ENCODE assay signal across 21 cellular contexts in the genomic region with DNA sequence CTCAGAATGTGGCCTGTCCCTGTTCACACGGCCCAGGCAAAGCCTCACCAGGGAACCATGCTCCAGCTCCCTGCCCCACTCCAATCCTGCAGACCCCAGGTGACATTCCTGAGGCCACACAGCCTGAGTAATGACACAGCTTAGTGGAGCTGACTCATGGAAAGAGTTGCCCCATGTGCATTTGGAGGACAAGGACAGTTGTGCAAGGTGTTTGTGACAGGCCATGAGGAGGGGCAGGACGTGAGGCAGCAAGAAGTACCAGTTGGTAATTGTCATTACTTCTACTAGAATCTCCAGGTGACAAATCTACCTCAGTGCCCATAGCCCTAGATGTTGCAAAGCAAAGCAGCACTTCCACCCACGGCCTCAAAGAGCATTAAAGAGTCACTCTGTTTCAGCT. TPM values are rescaled to one million over a fixed set of nuclear protein-coding genes. Genes with fewer than 3 reads are reported as not detected.
DNase-seq lines count a peak whose midpoint lies in the region; ATAC-seq and TF ChIP-seq lines count a peak whose summit lies in the region.
"Had no signal": no experiment of that assay in that cellular context is flagged by ENCODE, and none has a peak within 500 bp of the region (broad histone marks: within the 10 kb centered on the region; RNA-seq: fewer than 3 reads in every experiment).

No MANE protein-coding gene starts in this region.

- H3K36me3 ChIP-seq in adrenal gland (replicated peaks in 1 of 2) = no peaks in the 10 kb centered on the region

- in situ Hi-C loops in GM13977 (cut with MboI; ENCODE audit: low pct_unique_long_range_greater_than_20kb, low sequenced_read_pairs, unreplicated experiment) = no loop called here

- TF ChIP-seq CTCF in adrenal gland (IDR thresholded peaks at IDR 0.05) = no peak
- TF ChIP-seq CTCF in GM13977 (IDR thresholded peaks at IDR 0.05; ENCODE audit: extremely low read depth, insufficient read depth, missing control alignments) = no peak

- intact Hi-C loops in adrenal gland (cut with DNase I) = no loop called here

- ATAC-seq in left lobe of liver (no peak), GM18502 (IDR thresholded peaks at IDR 0.05; ENCODE audit: poor library complexity, unreplicated experiment) (no peak)
- ATAC-seq: HCT116, K562 had no signal

- no peak overlapping the region for H3K4me3 ChIP-seq in adrenal gland
- H3K4me3 ChIP-seq: GM23248, K562, PC-9, SK-N-MC had no signal

- DNase-seq in SKM-1 treated with dmso at 0.1 percent for 144 hours (lab: John Stamatoyannopoulos, UW; ENCODE audit: unreplicated experiment) (peak; percentile 27), SKM-1 (lab: John Stamatoyannopoulos, UW; ENCODE audit: unreplicated experiment) (no peak), adrenal gland (peak; percentile 25 to 60 (median 49)), left lobe of liver (ENCODE audit: low spot score) (peak; percentile 48), NCI-H82 treated with DMSO at 0.1 percent for 48 hours (lab: John Stamatoyannopoulos, UW; ENCODE audit: unreplicated experiment) (no peak), GM13977 (ENCODE audit: low spot score) (no peak)
- no peak for DNase-seq in activated CD4-positive, CD25-positive, alpha-beta regulatory T cell treated with anti-CD3 and anti-CD28 coated beads, Interleukin-2, amount 50 U/mL, for 72 hours
- DNase-seq: CD8-positive, alpha-beta memory T cell; DND-41; GM23248; NCI-H1092 treated with DMSO at 0.1 percent for 48 hours; NCI-H1694; NCI-H345; NCI-H526 had no signal

- peaks cover under 1% of the 10 kb centered on the region for H3K27me3 ChIP-seq in adrenal gland

- no peaks in the 10 kb centered on the region for H3K4me1 ChIP-seq in adrenal gland (replicated peaks in 1 of 2)

- TF ChIP-seq POLR2A in adrenal gland (IDR thresholded peaks at IDR 0.05) = no peak

- H3K27ac ChIP-seq in adrenal gland = no peak overlapping the region
- H3K27ac ChIP-seq: GM23248, PC-9, SK-N-MC had no signal

- WGBS in adrenal gland, 4 donors = 38 to 75% (median 57%) methylated on average over 3 of the region's 3 CpGs

- no peaks in the 10 kb centered on the region for H3K9me3 ChIP-seq in adrenal gland (replicated peaks in 1 of 3)

RNA-seq across cellular contexts. Expression of a gene that starts 15.2 kb away (rescaled TPM):
- total RNA-seq in adrenal gland = not detected
- polyA plus RNA-seq in adrenal gland = not detected
- not detected for total RNA-seq in left lobe of liver
- total RNA-seq: A172; CD8-positive, alpha-beta memory T cell; GM23248; PC-9 had no signal
- polyA plus RNA-seq: BJ; CD8-positive, alpha-beta memory T cell had no signal

RNA-seq across cellular contexts. Expression of a gene that starts 26.9 kb away (rescaled TPM):
- total RNA-seq in adrenal gland = not detected
- polyA plus RNA-seq in adrenal gland = not detected
- total RNA-seq in left lobe of liver = not detected
- total RNA-seq: A172; CD8-positive, alpha-beta memory T cell; GM23248; K562; PC-9 had no signal
- polyA plus RNA-seq: BJ; CD8-positive, alpha-beta memory T cell; GM23248; K562 had no signal

RNA-seq across cellular contexts. Expression of a gene that starts 29.3 kb away (rescaled TPM):
- total RNA-seq in adrenal gland = not detected
- not detected for polyA plus RNA-seq in adrenal gland
- total RNA-seq in left lobe of liver = not detected
- total RNA-seq: A172; CD8-positive, alpha-beta memory T cell; GM23248; K562; PC-9 had no signal
- polyA plus RNA-seq: BJ; CD8-positive, alpha-beta memory T cell; GM23248; K562 had no signal

Comparison
In these comparisons a context has a peak if more than half of its experiments do, and no peak if none do; other contexts are left out.
1. DNase-seq: peak in SKM-1 treated with dmso at 0.1 percent for 144 hours (single experiment), adrenal gland (7 of 7) and left lobe of liver (single experiment); none in SKM-1 (single experiment), NCI-H82 treated with DMSO at 0.1 percent for 48 hours (single experiment), GM13977 (single experiment) and activated CD4-positive, CD25-positive, alpha-beta regulatory T cell treated with anti-CD3 and anti-CD28 coated beads, Interleukin-2, amount 50 U/mL, for 72 hours (single experiment).